Comparison of ENCODE assay signal across 22 cellular contexts in the genomic region with DNA sequence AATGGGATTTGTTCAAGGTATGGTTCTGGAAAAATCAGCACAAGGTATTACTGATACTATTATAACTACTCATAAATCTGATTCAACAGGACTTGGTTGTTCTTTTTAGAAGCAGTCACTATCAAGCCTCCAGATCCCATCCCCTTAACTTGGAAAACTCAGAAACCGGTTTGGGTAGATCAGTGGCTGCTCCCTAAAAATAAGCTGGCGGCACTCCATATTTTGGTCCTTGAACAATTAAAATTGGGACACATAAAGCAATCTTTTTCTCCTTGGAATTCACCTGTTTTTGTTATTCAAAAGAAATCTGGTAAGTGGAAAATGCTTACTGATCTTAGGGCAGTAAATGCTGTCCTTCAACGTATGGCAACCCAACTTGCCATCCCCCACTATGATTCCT.
DNase-seq lines count a peak whose midpoint lies in the region; ATAC-seq and TF ChIP-seq lines count a peak whose summit lies in the region.
"Had no signal": no experiment of that assay in that cellular context is flagged by ENCODE, and none has a peak within 500 bp of the region (broad histone marks: within the 10 kb centered on the region; RNA-seq: fewer than 3 reads in every experiment).

No MANE protein-coding gene starts in this region.

- 42% methylated on average over 3 of the region's 3 CpGs for WGBS in prostate gland
- WGBS in H9 (ENCODE audit: extremely low coverage, insufficient read length, low lambda C conversion rate), result no CpG with 5 or more reads among the region's 3 CpGs

- no peaks in the 10 kb centered on the region for H3K79me2 ChIP-seq in H9 (ENCODE audit: insufficient read depth, low read length)

- H3K56ac ChIP-seq in H9 (ENCODE audit: insufficient read length, low read depth, low read length), result no peak overlapping the region

- H4K91ac ChIP-seq in H9 (ENCODE audit: insufficient read length, low read depth, low read length), result no peak overlapping the region

- no peak for DNase-seq in left lung
- peak; percentile 58 for DNase-seq in prostate gland (ENCODE audit: low spot score)
- no peak for DNase-seq in MG63
- DNase-seq in H9, result no peak
- DNase-seq: 8988T; ACHN; BE2C; CD4-positive, alpha-beta memory T cell; CD4-positive, CD25-positive, alpha-beta regulatory T cell; CD8-positive, alpha-beta memory T cell; COR-L47; DMS 273 treated with DMSO at 0.1 percent for 48 hours; DMS153; DMS53; DND-41; GDM1 had no signal

- TF ChIP-seq POLR2A in prostate gland (IDR thresholded peaks at IDR 0.05), result no peak

- no peak overlapping the region for H2BK15ac ChIP-seq in H9 (ENCODE audit: low read depth, low read length)

- H3K23ac ChIP-seq in H9 (ENCODE audit: insufficient read length, low read depth, low read length), result no peak overlapping the region

- H3K4ac ChIP-seq in H9 (ENCODE audit: low read depth, low read length), result no peak overlapping the region

- no peak overlapping the region for H2AFZ ChIP-seq in H9 (ENCODE audit: low read length)

- H2BK5ac ChIP-seq in H9 (ENCODE audit: insufficient read length, low read length), result no peak overlapping the region

- no peak overlapping the region for H3K14ac ChIP-seq in H9 (ENCODE audit: insufficient read depth, low read length)

- no peaks in the 10 kb centered on the region for H3K23me2 ChIP-seq in H9 (ENCODE audit: insufficient read length, low read depth, low read length, poor library complexity, severe bottlenecking)

- H2BK12ac ChIP-seq in H9 (ENCODE audit: insufficient read length, low read depth, low read length), result no peak overlapping the region

- no peak overlapping the region for H3K4me2 ChIP-seq in H9 (ENCODE audit: insufficient read depth, insufficient read length, low read length)
- H3K4me2 ChIP-seq: BLaER1 had no signal

- H3K4me3 ChIP-seq in left lung (no peak overlapping the region), prostate gland (no peak overlapping the region), MG63 (no peak overlapping the region)
- H3K4me3 ChIP-seq: BLaER1, GM12878 had no signal

- no peak overlapping the region for H2AK5ac ChIP-seq in H9 (ENCODE audit: insufficient read length, low read length)

- H2BK120ac ChIP-seq in H9 (ENCODE audit: low read depth, low read length, poor library complexity, severe bottlenecking), result no peak overlapping the region

- no peaks in the 10 kb centered on the region for H3K79me1 ChIP-seq in H9 (ENCODE audit: insufficient read depth, low read depth, low read length, poor library complexity, severe bottlenecking)

- intact Hi-C loops in left lung (cut with DNase I), result no loop called here
- intact Hi-C loops in prostate gland (cut with DNase I), result no loop called here

- no peak overlapping the region for H2BK20ac ChIP-seq in H9 (ENCODE audit: low read depth, low read length, poor library complexity, severe bottlenecking)

- peaks cover 0 to 13% (median 0%) of the 10 kb centered on the region in 3 experiments; a peak in 3 of 7 replicates for H3K36me3 Mint-ChIP-seq in H9 (ENCODE audit: insufficient read depth in 1 of 3, low read depth in 3 of 3)
- H3K36me3 Mint-ChIP-seq: CD4-positive, alpha-beta memory T cell; CD4-positive, CD25-positive, alpha-beta regulatory T cell had no signal

- TF ChIP-seq CTCF in VCaP (conservative IDR thresholded peaks at IDR 0.05) (no peak), left lung (IDR thresholded peaks at IDR 0.05) (no peak), prostate gland (IDR thresholded peaks at IDR 0.05) (no peak), H9 (conservative IDR thresholded peaks at IDR 0.05) (no peak)

- no peak overlapping the region for H3T11ph ChIP-seq in H9 (ENCODE audit: low read length)

- no peak overlapping the region for H3K9ac ChIP-seq in H9 (ENCODE audit: extremely low read depth, insufficient read length, low read length)
- H3K9ac ChIP-seq: BLaER1 had no signal

- peaks cover 0 to 5% of the 10 kb centered on the region in 2 donors for H3K36me3 ChIP-seq in left lung
- H3K36me3 ChIP-seq in prostate gland, result no peaks in the 10 kb centered on the region
- H3K36me3 ChIP-seq in MG63, result no peaks in the 10 kb centered on the region
- H3K36me3 ChIP-seq: BE2C had no signal

- H4K5ac ChIP-seq in H9 (ENCODE audit: insufficient read length, low read depth, low read length), result no peak overlapping the region

- no peaks in the 10 kb centered on the region for H3K9me3 ChIP-seq in left lung
- H3K9me3 ChIP-seq in prostate gland, result no peaks in the 10 kb centered on the region
- no peaks in the 10 kb centered on the region for H3K9me3 ChIP-seq in MG63
- H3K9me3 ChIP-seq in H9 (ENCODE audit: control insufficient read depth, low read depth, low read length), result no peaks in the 10 kb centered on the region

- H3K9me3 Mint-ChIP-seq in H9, result peaks cover 14 to 16% of the 10 kb centered on the region in 2 experiments

- no peak overlapping the region for H3K4me3 Mint-ChIP-seq in H9
- H3K4me3 Mint-ChIP-seq: CD14-positive monocyte; CD4-positive, alpha-beta memory T cell; CD4-positive, CD25-positive, alpha-beta regulatory T cell; CD8-positive, alpha-beta memory T cell had no signal

- peak; percentile 15 for ATAC-seq in left lung
- no peak for ATAC-seq in HG03378 (IDR thresholded peaks at IDR 0.05; ENCODE audit: unreplicated experiment)
- ATAC-seq in HG02759 (IDR thresholded peaks at IDR 0.05; ENCODE audit: unreplicated experiment), result no peak
- ATAC-seq: GM12878 had no signal

- H4K20me1 ChIP-seq in H9 (ENCODE audit: control insufficient read depth, insufficient read depth, insufficient read length), result no peaks in the 10 kb centered on the region
- H4K20me1 ChIP-seq: BLaER1 had no signal

- H3K18ac ChIP-seq in H9 (ENCODE audit: insufficient read length, low read depth, low read length), result no peak overlapping the region

- H3K27ac Mint-ChIP-seq in H9, result peak overlapping the region in 1 of 3 experiments; percentile 67; a peak in 1 of 7 replicates
- H3K27ac Mint-ChIP-seq: CD4-positive, alpha-beta memory T cell; CD4-positive, CD25-positive, alpha-beta regulatory T cell; CD8-positive, alpha-beta memory T cell had no signal

- H3K27me3 Mint-ChIP-seq in H9 (ENCODE audit: low read depth), result peaks cover 2% of the 10 kb centered on the region
- H3K27me3 Mint-ChIP-seq: CD4-positive, CD25-positive, alpha-beta regulatory T cell had no signal

- H3K4me1 Mint-ChIP-seq in H9, result peaks cover 11 to 14% of the 10 kb centered on the region in 2 experiments
- H3K4me1 Mint-ChIP-seq: CD4-positive, alpha-beta memory T cell; CD4-positive, CD25-positive, alpha-beta regulatory T cell; CD8-positive, alpha-beta memory T cell had no signal

- H3K27me3 ChIP-seq in left lung (no peaks in the 10 kb centered on the region), prostate gland (replicated peaks; ENCODE audit: insufficient read depth) (no peaks in the 10 kb centered on the region), MG63 (no peaks in the 10 kb centered on the region), H9 (ENCODE audit: insufficient read depth, low read length) (no peaks in the 10 kb centered on the region)
- H3K27me3 ChIP-seq: BE2C, BLaER1 had no signal

- peak overlapping the region; percentile 30; the same call in 1 of the 2 replicates for H3K27ac ChIP-seq in VCaP
- no peak overlapping the region for H3K27ac ChIP-seq in left lung
- peak overlapping the region in 1 of 2 donors; percentile 31 for H3K27ac ChIP-seq in prostate gland
- no peak overlapping the region for H3K27ac ChIP-seq in H9 (ENCODE audit: insufficient read length, low read depth, low read length)
- H3K27ac ChIP-seq: BLaER1 had no signal

- H4K8ac ChIP-seq in H9 (replicated peaks; ENCODE audit: insufficient read length, low read depth, low read length), result no peak overlapping the region

- H3K4me1 ChIP-seq in left lung (no peaks in the 10 kb centered on the region), prostate gland (replicated peaks) (peaks cover 4% of the 10 kb centered on the region), H9 (ENCODE audit: insufficient read depth, low read length) (no peaks in the 10 kb centered on the region)
